Comparison of ENCODE assay signal across 18 cellular contexts in genomic region chr6:24925661-24926060, GRCh38. TPM values are rescaled to one million over a fixed set of nuclear protein-coding genes. Genes with fewer than 3 reads are reported as not detected.
DNase-seq lines count a peak whose midpoint lies in the region; ATAC-seq and TF ChIP-seq lines count a peak whose summit lies in the region.
"Had no signal": no experiment of that assay in that cellular context is flagged by ENCODE, and none has a peak within 500 bp of the region (broad histone marks: within the 10 kb centered on the region; RNA-seq: fewer than 3 reads in every experiment).

No MANE protein-coding gene starts in this region.

- H2AFZ ChIP-seq in PC-9: no peak overlapping the region

- H3K9me3 ChIP-seq in CD4-positive, CD25-positive, alpha-beta regulatory T cell (ENCODE audit: control insufficient read depth in 2 of 2, low read length in 2 of 2): no peaks in the 10 kb centered on the region
- no peaks in the 10 kb centered on the region for H3K9me3 ChIP-seq in PC-9 (ENCODE audit: insufficient read depth, low read depth)
- H3K9me3 ChIP-seq: A549, body of pancreas, sigmoid colon had no signal

- no peak for ATAC-seq in CD4-positive, CD25-positive, alpha-beta regulatory T cell (ENCODE audit: low read depth in 2 of 2)
- ATAC-seq in effector memory CD8-positive, alpha-beta T cell (replicated peaks): no peak
- ATAC-seq: A549, body of pancreas, HCT116 had no signal

- CTCF ChIA-PET in PC-9 (lab: Charles Lee): interaction anchor here (1.1 kb wide), 1 partner anchor 9 kb away, joined by 5 read pairs; no protein-coding TSS in a partner anchor

- no peaks in the 10 kb centered on the region for H4K20me1 ChIP-seq in PC-9 (ENCODE audit: insufficient read depth)

- H3F3A ChIP-seq in PC-9 (ENCODE audit: insufficient read depth, low read depth): peaks cover 12% of the 10 kb centered on the region

- peaks cover 59% of the 10 kb centered on the region for H3K36me3 Mint-ChIP-seq in CD4-positive, CD25-positive, alpha-beta regulatory T cell
- peaks cover 79% of the 10 kb centered on the region for H3K36me3 Mint-ChIP-seq in effector memory CD8-positive, alpha-beta T cell (ENCODE audit: insufficient read depth)

- no peaks in the 10 kb centered on the region for H3K9me2 ChIP-seq in PC-9 (ENCODE audit: insufficient read depth)

- peak overlapping the region; percentile 80 to 98 (median 89) for H3K27ac Mint-ChIP-seq in CD4-positive, CD25-positive, alpha-beta regulatory T cell
- peak overlapping the region; percentile 77 to 81 for H3K27ac Mint-ChIP-seq in effector memory CD8-positive, alpha-beta T cell

- H3K27ac ChIP-seq in CD4-positive, CD25-positive, alpha-beta regulatory T cell (ENCODE audit: insufficient read depth, low read length, poor library complexity, severe bottlenecking): peak overlapping the region; percentile 85
- H3K27ac ChIP-seq in PC-9: no peak overlapping the region
- H3K27ac ChIP-seq: A549, body of pancreas, sigmoid colon had no signal

- H3K4me1 Mint-ChIP-seq in CD4-positive, CD25-positive, alpha-beta regulatory T cell: peaks cover 46 to 89% (median 67%) of the 10 kb centered on the region in 4 donors
- H3K4me1 Mint-ChIP-seq in effector memory CD8-positive, alpha-beta T cell (ENCODE audit: low read depth in 2 of 2): peaks cover 55 to 62% of the 10 kb centered on the region in 2 donors

- H3K79me2 ChIP-seq in PC-9 (ENCODE audit: low read depth): no peaks in the 10 kb centered on the region

- POLR2A ChIA-PET in PC-9 (lab: Charles Lee; ENCODE audit: unreplicated experiment): interaction anchor here (0.6 to 0.7 kb wide), 2 partner anchors 129 to 1044 kb away, joined by 4 to 6 read pairs; no protein-coding TSS in a partner anchor

- no peak for TF ChIP-seq CTCF in PC-9 (conservative IDR thresholded peaks at IDR 0.05)

- H3K9me3 Mint-ChIP-seq in CD4-positive, CD25-positive, alpha-beta regulatory T cell: peaks cover 0 to 6% (median 0%) of the 10 kb centered on the region in 7 donors
- H3K9me3 Mint-ChIP-seq in effector memory CD8-positive, alpha-beta T cell: peaks cover 0 to 4% of the 10 kb centered on the region in 2 donors

- no TSS peak for BruUV-seq in PC-9 (replicated peaks; lab: Mats Ljungman, UMichigan)

- no peaks in the 10 kb centered on the region for H3K27me3 ChIP-seq in CD4-positive, CD25-positive, alpha-beta regulatory T cell (ENCODE audit: control insufficient read depth, insufficient read depth, low read length)
- H3K27me3 ChIP-seq in PC-9 (ENCODE audit: insufficient read depth, low read depth): no peaks in the 10 kb centered on the region
- H3K27me3 ChIP-seq: body of pancreas, sigmoid colon had no signal

- peak overlapping the region; percentile 82 to 100 (median 90) for H3K4me3 Mint-ChIP-seq in CD4-positive, CD25-positive, alpha-beta regulatory T cell
- H3K4me3 Mint-ChIP-seq in effector memory CD8-positive, alpha-beta T cell: peak overlapping the region; percentile 77 to 99

- DNase-seq in DMS53 (lab: John Stamatoyannopoulos, UW) (peak; percentile 47), DMS53 treated with DMSO at 0.1 percent for 48 hours (lab: John Stamatoyannopoulos, UW; ENCODE audit: unreplicated experiment) (no peak), PC-9 (peak in 1 of 2 experiments; percentile 46), A172 (ENCODE audit: low spot score) (no peak), AG08395 (ENCODE audit: low spot score) (no peak), KG1 (lab: John Stamatoyannopoulos, UW) (no peak)
- no peak for DNase-seq in CD4-positive, CD25-positive, alpha-beta regulatory T cell
- no peak for DNase-seq in effector memory CD8-positive, alpha-beta T cell
- DNase-seq: activated CD4-positive, CD25-positive, alpha-beta regulatory T cell; body of pancreas; COR-L47; NCI-H1048; NCI-H82; sigmoid colon; stimulated activated CD4-positive, alpha-beta T cell treated with anti-CD3 and anti-CD28 coated beads, Interleukin-4, amount 100 ng/mL, for 1 hour; SW 1271 had no signal

- intact Hi-C loops in PC-9 (cut with micrococcal nuclease; ENCODE audit: unreplicated experiment): no loop called here

- peak overlapping the region; percentile 48 for H3K4me2 ChIP-seq in PC-9
- H3K4me2 ChIP-seq: A549 had no signal

- peak overlapping the region; percentile 91 for H3K4me3 ChIP-seq in CD4-positive, CD25-positive, alpha-beta regulatory T cell (ENCODE audit: low read depth, low read length)
- no peak overlapping the region for H3K4me3 ChIP-seq in PC-9
- H3K4me3 ChIP-seq: A549, body of pancreas, sigmoid colon had no signal

- H3K4me1 ChIP-seq in CD4-positive, CD25-positive, alpha-beta regulatory T cell (ENCODE audit: control insufficient read depth, insufficient read depth, low read length, poor library complexity, severe bottlenecking): peaks cover 90% of the 10 kb centered on the region
- H3K4me1 ChIP-seq in PC-9 (replicated peaks; ENCODE audit: insufficient read depth): peaks cover 42% of the 10 kb centered on the region
- H3K4me1 ChIP-seq: A549, body of pancreas had no signal

- peaks cover 61% of the 10 kb centered on the region for H3K36me3 ChIP-seq in CD4-positive, CD25-positive, alpha-beta regulatory T cell (ENCODE audit: control insufficient read depth, insufficient read depth, low read length)
- no peaks in the 10 kb centered on the region for H3K36me3 ChIP-seq in PC-9 (ENCODE audit: low read depth)
- H3K36me3 ChIP-seq: sigmoid colon had no signal

- H3K27me3 Mint-ChIP-seq in CD4-positive, CD25-positive, alpha-beta regulatory T cell: no peaks in the 10 kb centered on the region
- no peaks in the 10 kb centered on the region for H3K27me3 Mint-ChIP-seq in effector memory CD8-positive, alpha-beta T cell

RNA-seq across cellular contexts. Expression of gene RIPOR2, which starts 10.1 kb away (rescaled TPM):
- total RNA-seq in CD4-positive, CD25-positive, alpha-beta regulatory T cell: 364 TPM
- polyA plus RNA-seq in CD4-positive, CD25-positive, alpha-beta regulatory T cell: 100 to 1,000 TPM; 320 to 435 (median 407) TPM
- 0.63 and 0.94 TPM in 2 replicates for total RNA-seq in PC-9 (2021)
- total RNA-seq in A172 (2014; rRNA removed; shearing (Covaris generic)): 0.53 TPM in 1 of 2 replicates, not detected in the other

Comparison
In these comparisons a context has a peak if more than half of its experiments do, and no peak if none do; other contexts are left out.
1. RNA of gene RIPOR2, which starts 10.1 kb away (total RNA-seq): 364 TPM in CD4-positive, CD25-positive, alpha-beta regulatory T cell (single experiment); 0.63 to 0.94 TPM in PC-9 and 0.53 TPM in A172; every median in the first group is over 100 times any median in the second.